8 cellular contexts compared by ENCODE assay signal in genomic region chr15:29569533-29570092, GRCh38.
A peak's percentile ranks its signal among the peaks of the same experiment; 100 is the strongest.
DNase-seq lines count a peak whose midpoint lies in the region; ATAC-seq and TF ChIP-seq lines count a peak whose summit lies in the region.

No MANE protein-coding gene starts in this region.

- no peaks in the 10 kb centered on the region for H3K9me3 ChIP-seq in iPS-18c (ENCODE audit: control insufficient read depth, insufficient read depth, low read length)

- no peak for TF ChIP-seq CTCF in VCaP (conservative IDR thresholded peaks at IDR 0.05)

- no peak for ATAC-seq in HG02981 (IDR thresholded peaks at IDR 0.05; ENCODE audit: unreplicated experiment)

- H3K27ac ChIP-seq in VCaP (peak overlapping the region; percentile 58), skin epidermis (no peak overlapping the region)

- H3K4me3 ChIP-seq in iPS-18c (ENCODE audit: insufficient read depth, low read depth, low read length) (peak overlapping the region; percentile 50), skin epidermis (peak overlapping the region in 4 of 7 experiments; percentile 12 to 42 (median 22))

- DNase-seq in NCI-H1417 (lab: John Stamatoyannopoulos, UW) (peak in 2 of 3 experiments; percentile 47 to 64), NCI-H1417 treated with DMSO at 0.1 percent for 48 hours (lab: John Stamatoyannopoulos, UW) (no peak), putamen (ENCODE audit: low spot score) (no peak), RPMI8226 (no peak)

Comparison
In these comparisons a context has a peak if more than half of its experiments do, and no peak if none do; other contexts are left out.
1. DNase-seq: peak in NCI-H1417 (2 of 3); none in NCI-H1417 treated with DMSO at 0.1 percent for 48 hours (single experiment), putamen (single experiment) and RPMI8226 (single experiment).